In the genomic region with DNA sequence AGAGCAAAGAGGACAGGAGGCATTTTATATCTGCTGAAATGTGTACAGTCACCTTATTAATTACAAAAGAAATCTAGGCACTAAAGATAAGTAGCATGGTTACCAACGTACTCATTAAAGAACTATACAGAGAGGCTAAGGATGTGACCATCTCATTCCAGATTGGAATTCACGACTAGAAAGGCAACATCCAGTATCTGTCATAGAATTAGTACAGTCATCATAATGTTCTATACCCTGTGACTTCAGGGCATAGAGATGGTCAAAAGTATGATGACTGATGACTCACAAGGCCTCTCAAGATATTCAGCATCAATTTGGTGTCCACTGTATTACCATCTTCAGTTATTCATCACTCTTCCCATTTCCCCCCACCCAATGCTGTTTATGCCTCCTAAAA, we compare ENCODE assay signal across 1 cellular context.
TF ChIP-seq lines count a peak whose summit lies in the region.

No MANE protein-coding gene starts in this region.

TF ChIP-seq in K562, 482 proteins besides CTCF, POLR2A, EP300 and RAD21:
- TF ChIP-seq, protein P1, sequence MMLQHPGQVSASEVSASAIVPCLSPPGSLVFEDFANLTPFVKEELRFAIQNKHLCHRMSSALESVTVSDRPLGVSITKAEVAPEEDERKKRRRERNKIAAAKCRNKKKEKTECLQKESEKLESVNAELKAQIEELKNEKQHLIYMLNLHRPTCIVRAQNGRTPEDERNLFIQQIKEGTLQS (IDR thresholded peaks at IDR 0.05), result peak; percentile 28; the same call in 1 of the 2 replicates
- TF ChIP-seq, protein P1 (CRISPR knock-in tag; conservative IDR thresholded peaks at IDR 0.05), result no peak
- TF ChIP-seq ZNF316 (IDR thresholded peaks at IDR 0.05), result 0 out of 2 replicates have a peak, but pooled peaks have one; percentile 20
- TF ChIP-seq, protein P2, sequence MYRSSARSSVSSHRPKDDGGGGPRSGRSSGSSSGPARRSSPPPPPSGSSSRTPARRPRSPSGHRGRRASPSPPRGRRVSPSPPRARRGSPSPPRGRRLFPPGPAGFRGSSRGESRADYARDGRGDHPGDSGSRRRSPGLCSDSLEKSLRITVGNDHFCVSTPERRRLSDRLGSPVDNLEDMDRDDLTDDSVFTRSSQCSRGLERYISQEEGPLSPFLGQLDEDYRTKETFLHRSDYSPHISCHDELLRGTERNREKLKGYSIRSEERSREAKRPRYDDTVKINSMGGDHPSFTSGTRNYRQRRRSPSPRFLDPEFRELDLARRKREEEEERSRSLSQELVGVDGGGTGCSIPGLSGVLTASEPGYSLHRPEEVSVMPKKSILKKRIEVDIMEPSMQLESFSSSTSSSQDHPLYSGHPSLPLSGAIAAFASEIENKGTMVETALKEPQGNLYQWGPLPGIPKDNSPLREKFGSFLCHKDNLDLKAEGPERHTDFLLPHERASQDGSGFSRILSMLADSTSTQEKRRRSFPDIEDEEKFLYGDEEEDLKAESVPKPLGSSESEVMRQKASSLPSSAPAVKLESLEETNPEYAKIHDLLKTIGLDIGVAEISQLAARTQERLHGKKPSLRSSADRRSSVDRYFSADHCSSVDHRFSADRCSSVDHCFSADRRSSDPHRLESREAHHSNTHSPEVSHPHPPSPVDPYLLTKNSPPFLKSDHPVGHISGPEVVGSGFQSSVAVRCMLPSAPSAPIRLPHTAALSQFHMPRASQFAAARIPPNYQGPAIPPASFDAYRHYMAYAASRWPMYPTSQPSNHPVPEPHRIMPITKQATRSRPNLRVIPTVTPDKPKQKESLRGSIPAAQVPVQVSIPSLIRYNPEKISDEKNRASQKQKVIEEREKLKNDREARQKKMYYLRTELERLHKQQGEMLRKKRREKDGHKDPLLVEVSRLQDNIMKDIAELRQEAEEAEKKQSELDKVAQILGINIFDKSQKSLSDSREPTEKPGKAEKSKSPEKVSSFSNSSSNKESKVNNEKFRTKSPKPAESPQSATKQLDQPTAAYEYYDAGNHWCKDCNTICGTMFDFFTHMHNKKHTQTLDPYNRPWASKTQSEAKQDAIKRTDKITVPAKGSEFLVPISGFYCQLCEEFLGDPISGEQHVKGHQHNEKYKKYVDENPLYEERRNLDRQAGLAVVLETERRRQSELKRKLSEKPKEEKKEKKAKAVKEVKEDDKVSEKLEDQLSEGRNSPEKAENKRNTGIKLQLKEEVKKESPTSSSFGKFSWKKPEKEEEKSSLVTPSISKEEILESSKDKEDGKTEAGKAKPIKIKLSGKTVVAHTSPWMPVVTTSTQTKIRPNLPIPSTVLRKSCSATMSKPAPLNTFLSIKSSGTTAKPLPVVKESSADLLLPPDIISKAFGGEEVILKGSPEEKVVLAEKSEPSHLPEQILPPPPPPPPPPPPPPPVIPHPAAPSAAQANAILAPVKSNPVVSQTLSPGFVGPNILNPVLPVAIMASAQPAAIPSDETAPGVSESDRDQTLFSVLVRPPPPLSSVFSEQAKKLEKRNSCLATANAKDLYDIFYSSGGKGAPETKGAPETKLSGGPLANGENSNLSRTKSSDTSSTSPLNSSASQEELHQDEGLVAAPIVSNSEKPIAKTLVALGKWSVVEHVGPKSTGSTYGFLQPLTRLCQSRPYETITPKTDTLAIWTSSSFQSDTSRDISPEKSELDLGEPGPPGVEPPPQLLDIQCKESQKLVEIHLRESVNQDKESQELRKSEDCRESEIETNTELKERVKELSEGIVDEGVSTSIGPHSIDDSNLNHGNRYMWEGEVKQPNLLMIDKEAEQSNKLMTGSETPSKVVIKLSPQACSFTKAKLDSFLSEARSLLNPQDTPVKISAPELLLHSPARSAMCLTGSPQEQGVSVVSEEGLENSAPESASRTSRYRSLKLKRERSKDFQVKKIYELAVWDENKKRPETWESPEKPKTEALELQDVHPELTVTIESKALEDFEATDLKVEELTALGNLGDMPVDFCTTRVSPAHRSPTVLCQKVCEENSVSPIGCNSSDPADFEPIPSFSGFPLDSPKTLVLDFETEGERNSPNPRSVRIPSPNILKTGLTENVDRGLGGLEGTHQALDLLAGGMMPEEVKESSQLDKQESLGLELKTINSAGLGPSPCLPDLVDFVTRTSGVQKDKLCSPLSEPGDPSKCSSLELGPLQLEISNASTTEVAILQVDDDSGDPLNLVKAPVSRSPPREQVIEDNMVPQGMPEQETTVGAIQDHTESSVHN (IDR thresholded peaks at IDR 0.05; ENCODE audit: borderline replicate concordance in 1 of 2, low read depth in 1 of 2), result no peak
- peak; percentile 33; the same call in 1 of the 2 replicates for TF ChIP-seq C11orf30 (IDR thresholded peaks at IDR 0.05; ENCODE audit: low read depth)
